Comparison of ENCODE assay signal across 8 cellular contexts in genomic region chr3:33440328-33440577, GRCh38. TPM values are rescaled to one million over a fixed set of nuclear protein-coding genes. Genes with fewer than 3 reads are reported as not detected.
DNase-seq lines count a peak whose midpoint lies in the region; ATAC-seq and TF ChIP-seq lines count a peak whose summit lies in the region.

A gene with protein sequence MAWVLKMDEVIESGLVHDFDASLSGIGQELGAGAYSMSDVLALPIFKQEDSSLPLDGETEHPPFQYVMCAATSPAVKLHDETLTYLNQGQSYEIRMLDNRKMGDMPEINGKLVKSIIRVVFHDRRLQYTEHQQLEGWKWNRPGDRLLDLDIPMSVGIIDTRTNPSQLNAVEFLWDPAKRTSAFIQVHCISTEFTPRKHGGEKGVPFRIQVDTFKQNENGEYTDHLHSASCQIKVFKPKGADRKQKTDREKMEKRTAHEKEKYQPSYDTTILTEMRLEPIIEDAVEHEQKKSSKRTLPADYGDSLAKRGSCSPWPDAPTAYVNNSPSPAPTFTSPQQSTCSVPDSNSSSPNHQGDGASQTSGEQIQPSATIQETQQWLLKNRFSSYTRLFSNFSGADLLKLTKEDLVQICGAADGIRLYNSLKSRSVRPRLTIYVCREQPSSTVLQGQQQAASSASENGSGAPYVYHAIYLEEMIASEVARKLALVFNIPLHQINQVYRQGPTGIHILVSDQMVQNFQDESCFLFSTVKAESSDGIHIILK (minus strand): TSS chr3:33440405. CDS start chr3:33439848, 557 bp downstream.

- peak within 1 kb of the TSS; percentile 100 for H3K27ac Mint-ChIP-seq in activated naive CD4-positive, alpha-beta T cell treated with anti-CD3 and anti-CD28 coated beads, Interleukin-2, amount 10 ng/mL, durations not matched to agents 7 days and 5 days

- peaks cover 11% of the 10 kb centered on the region for H3K36me3 Mint-ChIP-seq in activated naive CD4-positive, alpha-beta T cell treated with anti-CD3 and anti-CD28 coated beads, Interleukin-2, amount 10 ng/mL, durations not matched to agents 7 days and 5 days

- H3K9me3 ChIP-seq in cardiac muscle cell (ENCODE audit: low read depth), result no peaks in the 10 kb centered on the region

- H3K4me1 ChIP-seq in cardiac muscle cell (ENCODE audit: low read depth), result peaks cover 18% of the 10 kb centered on the region

- H3K4me3 ChIP-seq in cardiac muscle cell, result peak within 1 kb of the TSS; percentile 88

- H3K9me3 Mint-ChIP-seq in activated naive CD4-positive, alpha-beta T cell treated with anti-CD3 and anti-CD28 coated beads, Interleukin-2, amount 10 ng/mL, durations not matched to agents 7 days and 5 days, result no peaks in the 10 kb centered on the region

- H3K36me3 ChIP-seq in cardiac muscle cell, result no peaks in the 10 kb centered on the region

- H3K27me3 ChIP-seq in cardiac muscle cell, result no peaks in the 10 kb centered on the region

- H3K27me3 Mint-ChIP-seq in activated naive CD4-positive, alpha-beta T cell treated with anti-CD3 and anti-CD28 coated beads, Interleukin-2, amount 10 ng/mL, durations not matched to agents 7 days and 5 days, result no peaks in the 10 kb centered on the region

- CTCF ChIA-PET in activated naive CD4-positive, alpha-beta T cell treated with anti-CD3 and anti-CD28 coated beads, Interleukin-2, amount 10 ng/mL, durations not matched to agents 7 days and 5 days (lab: Charles Lee), result no interaction called here

- no peak for TF ChIP-seq CTCF in cardiac muscle cell (IDR thresholded peaks at IDR 0.05; ENCODE audit: low read depth, low read length)

- peak within 1 kb of the TSS; percentile 94 for H3K27ac ChIP-seq in cardiac muscle cell

- H3K4me3 Mint-ChIP-seq in activated naive CD4-positive, alpha-beta T cell treated with anti-CD3 and anti-CD28 coated beads, Interleukin-2, amount 10 ng/mL, durations not matched to agents 7 days and 5 days, result peak within 1 kb of the TSS; percentile 98

- DNase-seq in activated naive CD4-positive, alpha-beta T cell treated with anti-CD3 and anti-CD28 coated beads, Interleukin-2, amount 10 ng/mL, durations not matched to agents 7 days and 5 days, result no peak
- DNase-seq in activated naive CD4-positive, alpha-beta T cell treated with Interleukin-2 at 50 U/mL for 16 hours, result no peak
- DNase-seq in activated T-cell treated with anti-CD3 and anti-CD28 coated beads, Interleukin-2, amount 50 U/mL, for 48 hours, result peak; percentile 98 to 99
- DNase-seq in cardiac muscle cell (ENCODE audit: low read depth in 1 of 2, low spot score in 1 of 2) (no peak), pulmonary artery endothelial cell (ENCODE audit: low read depth, low spot score) (no peak), NCI-H524 (lab: John Stamatoyannopoulos, UW) (no peak), NCI-H524 treated with DMSO at 0.1 percent for 48 hours (lab: John Stamatoyannopoulos, UW) (no peak)

- no peak for ATAC-seq in GM21381 (IDR thresholded peaks at IDR 0.05; ENCODE audit: unreplicated experiment)

- H3K4me1 Mint-ChIP-seq in activated naive CD4-positive, alpha-beta T cell treated with anti-CD3 and anti-CD28 coated beads, Interleukin-2, amount 10 ng/mL, durations not matched to agents 7 days and 5 days, result peaks cover 52% of the 10 kb centered on the region

RNA-seq across cellular contexts. Expression of the gene that starts here (rescaled TPM):
- 43.3 and 51.5 TPM in 2 replicates for total RNA-seq in cardiac muscle cell
- polyA plus RNA-seq in cardiac muscle cell, result 37.1 and 39.0 TPM in 2 replicates
- 59.8 and 86.2 TPM in 2 replicates for total RNA-seq in pulmonary artery endothelial cell

Comparison
In these comparisons a context has a peak if more than half of its experiments do, and no peak if none do; other contexts are left out.
1. DNase-seq: peak in activated T-cell treated with anti-CD3 and anti-CD28 coated beads, Interleukin-2, amount 50 U/mL, for 48 hours (2 of 2); none in activated naive CD4-positive, alpha-beta T cell treated with anti-CD3 and anti-CD28 coated beads, Interleukin-2, amount 10 ng/mL, durations not matched to agents 7 days and 5 days (single experiment), activated naive CD4-positive, alpha-beta T cell treated with Interleukin-2 at 50 U/mL for 16 hours (single experiment), cardiac muscle cell (0 of 2), pulmonary artery endothelial cell (single experiment), NCI-H524 (0 of 2) and NCI-H524 treated with DMSO at 0.1 percent for 48 hours (single experiment).